Comparison of ENCODE assay signal across 7 cellular contexts in the genomic region with DNA sequence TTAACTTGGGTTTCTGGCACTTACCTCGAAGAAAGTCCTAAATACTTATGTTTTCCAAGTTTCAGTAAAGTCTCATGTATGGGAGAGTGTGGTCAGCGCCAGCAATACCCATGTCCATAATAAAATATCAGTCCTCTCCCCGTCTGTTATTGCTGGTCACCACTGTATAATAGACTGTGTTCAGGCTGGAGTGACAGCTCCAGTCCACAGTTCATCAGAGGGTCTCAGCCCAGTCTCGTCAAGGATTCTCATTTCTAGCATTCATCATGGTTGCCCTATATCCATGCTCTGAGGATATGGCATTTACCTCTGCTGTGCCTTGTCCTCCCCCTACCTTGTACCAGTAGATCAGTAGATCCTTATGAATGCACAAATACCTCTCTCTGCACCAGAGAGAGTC.
"Had no signal": no experiment of that assay in that cellular context is flagged by ENCODE, and none has a peak within 500 bp of the region (broad histone marks: within the 10 kb centered on the region; RNA-seq: fewer than 3 reads in every experiment).

No MANE protein-coding gene starts in this region.

- H3K4me1 Mint-ChIP-seq: IgD-negative memory B cell had no signal

- DNase-seq: IMR-90, KBM-7, KG1 had no signal

- H3K27ac ChIP-seq: HL-60 had no signal

- ATAC-seq: HepG2, K562 had no signal

- H3K4me3 Mint-ChIP-seq: IgD-negative memory B cell had no signal

- H3K27ac Mint-ChIP-seq: IgD-negative memory B cell had no signal
